ENCODE assay signal across 15 cellular contexts in the genomic region with DNA sequence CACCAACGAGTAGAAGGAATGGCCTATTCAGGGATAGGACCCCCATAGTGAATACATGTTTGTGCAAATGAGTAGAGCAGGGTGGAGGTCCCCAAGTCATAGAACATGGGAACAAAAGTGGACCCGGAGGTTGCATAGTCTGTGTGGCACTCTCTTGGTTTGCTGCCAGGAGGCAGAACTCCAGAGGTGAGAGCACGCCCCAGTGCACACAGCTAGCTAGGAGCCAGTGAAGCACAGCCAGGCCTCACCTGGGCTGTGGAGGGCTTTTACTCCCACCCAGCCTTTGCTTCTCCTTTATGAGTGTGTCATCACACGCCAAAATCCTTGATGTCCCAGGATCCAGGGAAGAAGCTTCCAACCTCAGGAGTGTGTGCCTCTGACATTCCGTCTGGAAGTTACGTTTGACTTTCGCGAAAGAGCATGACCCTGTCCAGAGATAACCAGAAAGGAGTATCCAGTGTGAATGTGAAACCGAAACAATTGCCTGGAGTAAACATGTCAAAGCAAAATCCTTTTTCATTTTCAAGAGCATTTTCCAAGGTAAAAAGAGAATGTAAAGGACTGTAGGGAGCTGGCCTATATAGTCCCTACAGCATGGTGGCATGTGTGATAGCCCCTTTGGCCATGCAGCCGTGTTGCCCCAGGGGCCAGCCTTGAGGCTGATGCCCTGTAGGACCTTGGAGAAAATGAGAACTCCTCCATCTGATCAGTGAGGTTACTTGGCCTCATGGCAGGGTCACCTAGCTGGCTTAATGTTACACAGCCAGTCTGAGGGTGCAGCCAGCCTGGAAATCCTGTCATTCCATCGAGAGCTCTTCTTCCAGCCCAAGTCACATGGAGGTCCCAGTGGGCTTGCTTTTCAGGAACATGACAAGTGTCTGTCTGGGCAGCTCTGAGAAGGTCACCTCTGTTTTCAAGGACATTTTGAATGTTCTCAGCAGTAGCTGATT. TPM values are rescaled to one million over a fixed set of nuclear protein-coding genes. Genes with fewer than 3 reads are reported as not detected.
DNase-seq lines count a peak whose midpoint lies in the region; ATAC-seq, FAIRE-seq and TF ChIP-seq lines count a peak whose summit lies in the region.
"Had no signal": no experiment of that assay in that cellular context is flagged by ENCODE, and none has a peak within 500 bp of the region (broad histone marks: within the 10 kb centered on the region; RNA-seq: fewer than 3 reads in every experiment).

No MANE protein-coding gene starts in this region.

- intact Hi-C loops in activated CD4-positive, alpha-beta T cell treated with anti-CD3 and anti-CD28 coated beads for 36 hours (cut with DNase I, micrococcal nuclease), result no loop called here
- intact Hi-C loops in HepG2 (cut with micrococcal nuclease; ENCODE audit: unreplicated experiment), result no loop called here
- intact Hi-C loops in stomach (cut with DNase I; ENCODE audit: low total_unique reads), result no loop called here

- H3K27me3 ChIP-seq in HepG2 (ENCODE audit: control insufficient read depth in 1 of 2, insufficient read depth in 2 of 2, low read length in 2 of 2) (no peaks in the 10 kb centered on the region), stomach (no peaks in the 10 kb centered on the region)
- H3K27me3 ChIP-seq: colonic mucosa, tibial artery had no signal

- no peak overlapping the region for H3K4me3 Mint-ChIP-seq in activated CD4-positive, alpha-beta T cell treated with anti-CD3 and anti-CD28 coated beads for 36 hours
- peak overlapping the region; percentile 60 for H3K4me3 Mint-ChIP-seq in T-helper 17 cell

- no peak for DNase-seq in activated CD4-positive, alpha-beta T cell treated with anti-CD3 and anti-CD28 coated beads for 36 hours
- DNase-seq in activated CD4-positive, alpha-beta T cell treated with anti-CD3 and anti-CD28 coated beads, Interleukin-2, amount 50 U/mL, for 48 hours, result no peak
- DNase-seq in T-helper 17 cell, result no peak
- DNase-seq in HepG2 (ENCODE audit: low spot score), result no peak
- DNase-seq in stomach, result peak; percentile 75
- DNase-seq in NCI-H146 treated with DMSO at 0.1 percent for 48 hours (lab: John Stamatoyannopoulos, UW; ENCODE audit: unreplicated experiment), result no peak
- DNase-seq in NCI-H1092 treated with DMSO at 0.1 percent for 48 hours (lab: John Stamatoyannopoulos, UW), result no peak
- no peak for DNase-seq in 8988T
- DNase-seq: activated CD4-positive, alpha-beta T cell treated with anti-CD3 and anti-CD28 coated beads for 48 hours; activated naive CD8-positive, alpha-beta T cell treated with anti-CD3 and anti-CD28 coated beads, Interleukin-2, amount 10 ng/mL, durations not matched to agents 7 days and 5 days; colonic mucosa; SW 1271; tibial artery had no signal

- H3K79me2 ChIP-seq in HepG2 (ENCODE audit: insufficient read depth, low read length), result no peaks in the 10 kb centered on the region

- no peaks in the 10 kb centered on the region for H3K9me3 Mint-ChIP-seq in activated CD4-positive, alpha-beta T cell treated with anti-CD3 and anti-CD28 coated beads for 36 hours (ENCODE audit: low read depth)
- H3K9me3 Mint-ChIP-seq: activated naive CD8-positive, alpha-beta T cell treated with anti-CD3 and anti-CD28 coated beads, Interleukin-2, amount 10 ng/mL, durations not matched to agents 7 days and 5 days had no signal

- TF ChIP-seq EP300 in HepG2 (IDR thresholded peaks at IDR 0.05; ENCODE audit: low read depth in 2 of 2, low read length in 2 of 2) (no peak), HepG2 (CRISPR knock-in tag; IDR thresholded peaks at IDR 0.05; ENCODE audit: borderline replicate concordance) (no peak), stomach (IDR thresholded peaks at IDR 0.05) (no peak)

- H3K4me1 Mint-ChIP-seq in activated CD4-positive, alpha-beta T cell treated with anti-CD3 and anti-CD28 coated beads for 36 hours, result peaks cover 88% of the 10 kb centered on the region
- H3K4me1 Mint-ChIP-seq in T-helper 17 cell, result peaks cover 72% of the 10 kb centered on the region

- H3K27ac ChIP-seq in HepG2 (ENCODE audit: extremely low read length, insufficient read depth, low read length) (no peak overlapping the region), stomach (peak overlapping the region; percentile 47 to 79 (median 63))
- H3K27ac ChIP-seq: colonic mucosa, KMS-11, tibial artery had no signal

- H3K36me3 Mint-ChIP-seq in activated CD4-positive, alpha-beta T cell treated with anti-CD3 and anti-CD28 coated beads for 36 hours (ENCODE audit: low read depth), result peaks cover 10% of the 10 kb centered on the region
- peaks cover 12% of the 10 kb centered on the region for H3K36me3 Mint-ChIP-seq in T-helper 17 cell (ENCODE audit: low read depth)

- in situ Hi-C loops in HepG2 (cut with HindIII; ENCODE audit: extremely low pct_ligation_motif_present, low pct_unique_long_range_greater_than_20kb), result no loop called here

- peaks cover 15% of the 10 kb centered on the region for H3K4me1 ChIP-seq in HepG2 (ENCODE audit: insufficient read depth, low read length)
- peaks cover 53 to 92% (median 72%) of the 10 kb centered on the region in 4 donors for H3K4me1 ChIP-seq in stomach

- H3K27me3 Mint-ChIP-seq in activated CD4-positive, alpha-beta T cell treated with anti-CD3 and anti-CD28 coated beads for 36 hours, result no peaks in the 10 kb centered on the region
- H3K27me3 Mint-ChIP-seq in T-helper 17 cell, result no peaks in the 10 kb centered on the region
- H3K27me3 Mint-ChIP-seq: activated naive CD8-positive, alpha-beta T cell treated with anti-CD3 and anti-CD28 coated beads, Interleukin-2, amount 10 ng/mL, durations not matched to agents 7 days and 5 days had no signal

- no TSS peak for BruUV-seq in HepG2 (replicated peaks; lab: Mats Ljungman, UMichigan)

- H3K9me3 ChIP-seq in T-helper 17 cell (ENCODE audit: control insufficient read depth, low read length, poor library complexity, severe bottlenecking) (no peaks in the 10 kb centered on the region), HepG2 (ENCODE audit: low read length) (no peaks in the 10 kb centered on the region), stomach (no peaks in the 10 kb centered on the region)
- H3K9me3 ChIP-seq: colonic mucosa, tibial artery had no signal

- peak overlapping the region; percentile 12 for H3K27ac Mint-ChIP-seq in activated CD4-positive, alpha-beta T cell treated with anti-CD3 and anti-CD28 coated beads for 36 hours
- peak overlapping the region; percentile 98 for H3K27ac Mint-ChIP-seq in T-helper 17 cell

- H3K4me2 ChIP-seq in HepG2 (ENCODE audit: low read depth, low read length), result no peak overlapping the region
- H3K4me2 ChIP-seq: KMS-11 had no signal

- H2AFZ ChIP-seq in HepG2 (ENCODE audit: low read length), result no peak overlapping the region

- no peak overlapping the region for H3K4me3 ChIP-seq in HepG2 (replicated peaks in 1 of 3; ENCODE audit: insufficient read depth in 1 of 3, low read depth in 2 of 3, low read length in 3 of 3)
- peak overlapping the region in 1 of 4 donors; percentile 15 for H3K4me3 ChIP-seq in stomach
- H3K4me3 ChIP-seq: colonic mucosa, skin epidermis, tibial artery had no signal

- no peak for ATAC-seq in activated CD4-positive, alpha-beta T cell treated with anti-CD3 and anti-CD28 coated beads for 36 hours
- no peak for ATAC-seq in T-helper 17 cell
- peak; percentile 43; the same call in 1 of the 3 replicates for ATAC-seq in HepG2

- TF ChIP-seq CTCF in HepG2 (CRISPR knock-in tag; IDR thresholded peaks at IDR 0.05) (no peak), stomach (IDR thresholded peaks at IDR 0.05) (no peak)

- TF ChIP-seq POLR2A in HepG2 (IDR thresholded peaks at IDR 0.05; ENCODE audit: insufficient read depth in 1 of 2, low read depth in 2 of 2, low read length in 2 of 2) (no peak), stomach (IDR thresholded peaks at IDR 0.05) (no peak)

- WGBS in HepG2 (ENCODE audit: low lambda C conversion rate), result 66% methylated on average over 11 of the region's 11 CpGs
- WGBS in stomach, 5 donors, result 33 to 69% (median 51%) methylated on average over 11 of the region's 11 CpGs

- CTCF ChIA-PET in activated CD4-positive, alpha-beta T cell treated with anti-CD3 and anti-CD28 coated beads for 36 hours (lab: Charles Lee), result interaction anchor here (0.7 to 2.1 kb wide), 5 partner anchors 9 to 618 kb away, joined by 3 to 13 read pairs (median 3); a partner anchor contains a TSS
- CTCF ChIA-PET in HepG2 (lab: Yijun Ruan, JAX; ENCODE audit: low intra/inter-chr PET ratio, low total read pairs), result no interaction called here

- H3K36me3 ChIP-seq in HepG2 (replicated peaks in 1 of 2; ENCODE audit: control insufficient read depth in 1 of 2, insufficient read depth in 2 of 2, low read length in 2 of 2) (no peaks in the 10 kb centered on the region), stomach (peaks cover 7 to 66% (median 59%) of the 10 kb centered on the region in 4 donors)
- H3K36me3 ChIP-seq: colonic mucosa had no signal

- H3K9ac ChIP-seq in HepG2 (ENCODE audit: insufficient read depth, low read depth, low read length), result no peak overlapping the region
- H3K9ac ChIP-seq: KMS-11 had no signal

- H4K20me1 ChIP-seq in HepG2 (ENCODE audit: insufficient read depth, low read length), result no peaks in the 10 kb centered on the region

- POLR2A ChIA-PET in activated CD4-positive, alpha-beta T cell treated with anti-CD3 and anti-CD28 coated beads for 36 hours (lab: Charles Lee), result no interaction called here
- POLR2A ChIA-PET in HepG2 (lab: Yijun Ruan, JAX), result no interaction called here

- no peak for TF ChIP-seq RAD21 in HepG2 (CRISPR knock-in tag; IDR thresholded peaks at IDR 0.05)

- FAIRE-seq in HepG2 (lab: Jason Lieb, UNC), result no peak

RNA-seq across cellular contexts. Expression of a gene that starts 8.8 kb away (rescaled TPM):
- total RNA-seq in activated CD4-positive, alpha-beta T cell treated with anti-CD3 and anti-CD28 coated beads for 36 hours, result 1 to 10 TPM; 2.7 to 3.7 TPM
- total RNA-seq in T-helper 17 cell (100 to 1,000 TPM; 166 to 170 TPM), HepG2 (2016; rRNA removed; fragmentation: Illumina TruSeq; extraction: Trizol) (1.3 and 2.3 TPM in 2 replicates), stomach (100 to 1,000 TPM in 2 of 5 donors, 10 to 100 TPM in 2, 1 to 10 TPM in 1; 6.4 to 226 (median 91.0) TPM)
- 0.26 and 0.61 TPM in 2 replicates for total RNA-seq in HepG2 (2016; cell fraction: cytosol; rRNA removed; fragmentation: Illumina TruSeq; extraction: Trizol; ENCODE audit: low read depth)
- total RNA-seq in HepG2 (2016; cell fraction: insoluble cytoplasmic fraction; rRNA removed; fragmentation: Illumina TruSeq; extraction: Trizol), result 1.2 and 1.3 TPM in 2 replicates
- total RNA-seq in HepG2 (2016; cell fraction: membrane; rRNA removed; fragmentation: Illumina TruSeq; extraction: Trizol), result 0.77 and 1.2 TPM in 2 replicates
- 1.6 and 3.2 TPM in 2 replicates for total RNA-seq in HepG2 (2016; cell fraction: nucleus; rRNA removed; fragmentation: Illumina TruSeq; extraction: Trizol)
- polyA plus RNA-seq in HepG2 (2011; rRNA removed) (0.68 and 1.1 TPM in 2 replicates), stomach (10 to 100 TPM; 26.4 to 33.6 (median 29.8) TPM)
- polyA plus RNA-seq in HepG2 (2011; cell fraction: cytosol; rRNA removed), result 0.67 and 0.88 TPM in 2 replicates
- 3.9 and 4.0 TPM in 2 replicates for polyA plus RNA-seq in HepG2 (2011; cell fraction: nucleus; rRNA removed)
- polyA plus RNA-seq in HepG2 (2012), result 1.4 and 2.5 TPM in 2 replicates
- 0.32 and 0.33 TPM in 2 replicates for polyA plus RNA-seq in HepG2 (2016; cell fraction: cytosol; fragmentation: Illumina TruSeq; extraction: Trizol; ENCODE audit: low read depth)
- polyA plus RNA-seq in HepG2 (2016; cell fraction: insoluble cytoplasmic fraction; fragmentation: Illumina TruSeq; extraction: Trizol; ENCODE audit: low read depth), result 1.0 and 1.4 TPM in 2 replicates
- 1.3 TPM in 2 replicates for polyA plus RNA-seq in HepG2 (2016; cell fraction: membrane; fragmentation: Illumina TruSeq; extraction: Trizol; ENCODE audit: low read depth)
- polyA plus RNA-seq in HepG2 (2016; cell fraction: nucleus; fragmentation: Illumina TruSeq; extraction: Trizol; ENCODE audit: insufficient read depth, low read depth), result 4.2 and 4.5 TPM in 2 replicates
- polyA minus RNA-seq in HepG2 (2011; rRNA and poly(A)+ RNA removed; ENCODE audit: low replicate concordance), result 1.1 TPM in 1 of 2 replicates, not detected in the other
- 0.49 and 0.62 TPM in 2 replicates for polyA minus RNA-seq in HepG2 (2011; cell fraction: cytosol; rRNA and poly(A)+ RNA removed)
- polyA minus RNA-seq in HepG2 (2011; cell fraction: nucleus; rRNA and poly(A)+ RNA removed), result 3.2 and 4.1 TPM in 2 replicates
